1 cellular context compared by ENCODE assay signal in the genomic region with DNA sequence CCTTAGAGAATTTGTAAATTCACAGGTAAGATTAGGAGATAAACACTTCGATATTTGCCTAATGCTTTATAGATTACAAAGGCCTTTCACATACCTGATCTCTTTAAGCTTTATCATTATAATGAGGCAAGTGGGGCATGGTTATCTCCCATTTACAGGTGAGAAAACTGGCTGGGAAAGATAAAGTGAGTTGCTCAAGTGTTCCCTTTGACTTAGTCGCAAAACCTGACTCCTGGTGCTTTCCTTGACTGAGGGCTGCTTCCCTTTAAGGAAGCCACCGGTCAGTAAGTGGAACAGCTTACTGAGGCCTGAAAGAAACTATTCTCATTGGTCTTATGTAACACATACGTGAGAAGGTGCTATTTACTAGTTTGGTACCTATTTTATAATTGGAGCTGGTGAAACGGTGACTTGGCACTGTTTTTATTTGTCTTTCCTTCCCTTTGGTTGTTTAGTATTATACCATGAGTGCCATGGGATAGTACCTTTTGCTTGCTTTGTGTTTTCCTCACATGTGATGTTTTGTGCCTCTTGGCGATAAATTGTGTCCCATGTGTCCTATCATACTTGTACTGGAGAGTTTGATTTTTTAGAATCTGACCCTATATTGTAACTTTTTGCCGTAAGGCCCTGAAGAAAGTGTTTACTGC.
TF ChIP-seq lines count a peak whose summit lies in the region.

No MANE protein-coding gene starts in this region.

TF ChIP-seq in WTC11, 78 proteins besides CTCF, POLR2A, EP300 and RAD21 (continued from another document):
- TF ChIP-seq FOXP1 (CRISPR knock-in tag; IDR thresholded peaks at IDR 0.05; ENCODE audit: borderline replicate concordance) (no peak), ZNF219 (CRISPR knock-in tag; IDR thresholded peaks at IDR 0.05; ENCODE audit: borderline replicate concordance) (no peak)
